In genomic region chr19:48637449-48637947, GRCh38 we compare ENCODE assay signal across 8 cellular contexts. TPM values are rescaled to one million over a fixed set of nuclear protein-coding genes. Genes with fewer than 3 reads are reported as not detected.
DNase-seq lines count a peak whose midpoint lies in the region; ATAC-seq and TF ChIP-seq lines count a peak whose summit lies in the region.

No MANE protein-coding gene starts in this region.

- H2AFZ ChIP-seq in OCI-LY1 (ENCODE audit: low read length), result no peak overlapping the region

- H4K20me1 ChIP-seq in OCI-LY1 (ENCODE audit: insufficient read depth, low read length), result no peaks in the 10 kb centered on the region

- no peaks in the 10 kb centered on the region for H3K36me3 ChIP-seq in OCI-LY1 (ENCODE audit: insufficient read depth, low read length)

- peaks cover 7% of the 10 kb centered on the region for H3K36me3 Mint-ChIP-seq in endothelial cell (ENCODE audit: low read depth, unreplicated experiment)

- H3K27me3 Mint-ChIP-seq in endothelial cell (ENCODE audit: unreplicated experiment), result peaks cover 20% of the 10 kb centered on the region

- H3K27ac ChIP-seq in OCI-LY1 (ENCODE audit: low read depth, low read length, poor library complexity, severe bottlenecking), result peak overlapping the region; percentile 96

- H3K9me3 ChIP-seq in OCI-LY1 (ENCODE audit: low read length), result no peaks in the 10 kb centered on the region

- peak overlapping the region; percentile 93 for H3K4me2 ChIP-seq in OCI-LY1 (ENCODE audit: low read length)

- peaks cover 53% of the 10 kb centered on the region for H3K4me1 ChIP-seq in OCI-LY1 (ENCODE audit: insufficient read depth, low read length, severe bottlenecking)

- DNase-seq in D341Med (ENCODE audit: low spot score) (peak; percentile 91), HuH-7.5 (ENCODE audit: low spot score) (peak; percentile 97), activated T-cell treated with anti-CD3 and anti-CD28 coated beads for 1 hour (ENCODE audit: low read depth) (peak; percentile 99), endothelial cell (ENCODE audit: low spot score) (peak; percentile 94), middle frontal gyrus (ENCODE audit: extremely low spot score, low spot score) (peak; percentile 99)
- DNase-seq in stimulated activated CD8-positive, alpha-beta memory T cell treated with anti-CD3 and anti-CD28 coated beads, Interleukin-2, amount 100 ng/mL, for 1 hour (ENCODE audit: low read depth in 2 of 2), result peak; percentile 99 to 100

- peak overlapping the region; percentile 84 for H3K4me3 ChIP-seq in OCI-LY1 (ENCODE audit: low read depth, low read length, poor library complexity, severe bottlenecking)

- peak; percentile 67 for ATAC-seq in GM21528 (IDR thresholded peaks at IDR 0.05; ENCODE audit: low FRiP score, unreplicated experiment)

- H3K79me2 ChIP-seq in OCI-LY1 (ENCODE audit: insufficient read depth, low read length), result no peaks in the 10 kb centered on the region

- H3K27ac Mint-ChIP-seq in endothelial cell (ENCODE audit: unreplicated experiment), result peak overlapping the region; percentile 94

- TF ChIP-seq CTCF in OCI-LY1 (IDR thresholded peaks at IDR 0.05; ENCODE audit: low read length), result no peak
- no peak for TF ChIP-seq CTCF in endothelial cell (IDR thresholded peaks at IDR 0.05; ENCODE audit: unreplicated experiment)

- H3K4me3 Mint-ChIP-seq in endothelial cell (ENCODE audit: unreplicated experiment), result peak overlapping the region; percentile 90

- no peaks in the 10 kb centered on the region for H3K27me3 ChIP-seq in OCI-LY1 (ENCODE audit: insufficient read depth, low read length)

- H3K9me2 ChIP-seq in OCI-LY1 (ENCODE audit: low read depth, low read length), result no peaks in the 10 kb centered on the region

- peaks cover 20% of the 10 kb centered on the region for H3K4me1 Mint-ChIP-seq in endothelial cell (ENCODE audit: unreplicated experiment)

- H3K9ac ChIP-seq in OCI-LY1 (ENCODE audit: low read length), result peak overlapping the region; percentile 73

- H3K9me3 Mint-ChIP-seq in endothelial cell (ENCODE audit: unreplicated experiment), result no peaks in the 10 kb centered on the region

- 0 out of 2 replicates have a peak, but pooled peaks cover 5% of the 10 kb centered on the region for H3F3A ChIP-seq in OCI-LY1 (ENCODE audit: insufficient read depth, low read length)

RNA-seq across cellular contexts. Expression of gene DBP, which starts 0.3 kb away (rescaled TPM):
- 4.3 TPM for total RNA-seq in endothelial cell (ENCODE audit: unreplicated experiment)

RNA-seq across cellular contexts. Expression of gene CA11, which starts 8.5 kb away (rescaled TPM):
- total RNA-seq in endothelial cell (ENCODE audit: unreplicated experiment), result 11.9 TPM

RNA-seq across cellular contexts. Expression of gene SPHK2, which starts 18.2 kb away (rescaled TPM):
- total RNA-seq in endothelial cell (ENCODE audit: unreplicated experiment), result 24.7 TPM

RNA-seq across cellular contexts. Expression of gene RPL18, which starts 18.5 kb away (rescaled TPM):
- 1,683 TPM for total RNA-seq in endothelial cell (ENCODE audit: unreplicated experiment)

RNA-seq across cellular contexts. Expression of gene FAM83E, which starts 22.6 kb away (rescaled TPM):
- total RNA-seq in endothelial cell (ENCODE audit: unreplicated experiment), result 0.64 TPM

Comparison
In these comparisons a context has a peak if more than half of its experiments do, and no peak if none do; other contexts are left out.
1. Peak in every context shown above with its lines: DNase-seq, ATAC-seq, H3K4me3 ChIP-seq and H3K27ac ChIP-seq.